16 cellular contexts compared by ENCODE assay signal in the genomic region with DNA sequence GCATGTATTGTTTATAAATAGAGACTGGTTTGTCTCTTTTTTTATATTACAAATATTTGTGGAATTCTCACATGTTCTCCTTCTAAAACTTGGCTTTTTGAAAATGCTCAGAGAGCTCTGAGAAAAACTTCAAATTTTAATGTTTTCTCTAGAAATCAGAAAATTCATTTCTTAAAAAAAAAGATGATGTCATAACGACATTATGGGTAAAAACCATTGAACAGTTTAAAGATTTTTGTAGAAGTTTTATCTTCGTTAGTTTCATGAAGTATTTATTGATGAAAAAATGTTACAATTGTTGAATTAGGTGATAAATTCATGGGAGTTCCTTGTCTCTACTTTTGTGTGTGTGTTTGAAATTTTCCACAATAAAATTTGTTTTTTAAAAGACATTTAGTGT.
DNase-seq lines count a peak whose midpoint lies in the region; FAIRE-seq and TF ChIP-seq lines count a peak whose summit lies in the region.
"Had no signal": no experiment of that assay in that cellular context is flagged by ENCODE, and none has a peak within 500 bp of the region (broad histone marks: within the 10 kb centered on the region; RNA-seq: fewer than 3 reads in every experiment).

No MANE protein-coding gene starts in this region.

- no peak for TF ChIP-seq EP300 in H1 (IDR thresholded peaks at IDR 0.05; ENCODE audit: borderline replicate concordance in 1 of 2, low read depth in 2 of 2, low read length in 2 of 2)

- DNase-seq in H9 (no peak), H1 (ENCODE audit: low read depth in 1 of 2, low spot score in 2 of 2) (no peak), colonic mucosa (no peak), AML-193 (lab: John Stamatoyannopoulos, UW) (no peak), ecto neural progenitor cell (ENCODE audit: low spot score) (no peak)
- DNase-seq in activated effector memory CD4-positive, alpha-beta T cell treated with anti-CD3 and anti-CD28 coated beads, Interleukin-2, amount 50 U/mL, for 16 hours = no peak
- DNase-seq: CD8-positive, alpha-beta memory T cell; DND-41; GDM1; IMR-90; KBM-7 had no signal

- peaks cover 67 to 77% of the 10 kb centered on the region in 2 experiments for H3K4me1 Mint-ChIP-seq in H9

- H3K4ac ChIP-seq in H9 (ENCODE audit: low read depth, low read length) (no peak overlapping the region), H1 (replicated peaks; ENCODE audit: insufficient read length, low read depth, low read length) (no peak overlapping the region)

- no peak overlapping the region for H3K23ac ChIP-seq in H9 (ENCODE audit: insufficient read length, low read depth, low read length)
- no peak overlapping the region for H3K23ac ChIP-seq in H1 (ENCODE audit: insufficient read length)

- intact Hi-C loops in colonic mucosa (cut with DNase I) = no loop called here

- H3K27ac Mint-ChIP-seq in H9 = peak overlapping the region; percentile 53 to 92 (median 85); a peak in 4 of 7 replicates
- H3K27ac Mint-ChIP-seq: CD8-positive, alpha-beta memory T cell had no signal

- no peaks in the 10 kb centered on the region for H4K20me1 ChIP-seq in H9 (ENCODE audit: control insufficient read depth, insufficient read depth, insufficient read length)
- H4K20me1 ChIP-seq in H1 (replicated peaks in 1 of 2; ENCODE audit: control insufficient read depth in 1 of 2, insufficient read depth in 2 of 2, low read length in 2 of 2) = no peaks in the 10 kb centered on the region
- H4K20me1 ChIP-seq: BLaER1 had no signal

- H3K23me2 ChIP-seq in H9 (ENCODE audit: insufficient read length, low read depth, low read length, poor library complexity, severe bottlenecking) = no peaks in the 10 kb centered on the region
- no peaks in the 10 kb centered on the region; the same call in 1 of the 2 replicates for H3K23me2 ChIP-seq in H1 (ENCODE audit: low read depth, low read length)

- H2BK15ac ChIP-seq in H9 (ENCODE audit: low read depth, low read length) = no peak overlapping the region
- H2BK15ac ChIP-seq in H1 (ENCODE audit: low read length) = no peak overlapping the region

- no peak overlapping the region for H3K9ac ChIP-seq in H9 (ENCODE audit: extremely low read depth, insufficient read length, low read length)
- no peak overlapping the region for H3K9ac ChIP-seq in HUES6 (ENCODE audit: low read length)
- no peak overlapping the region for H3K9ac ChIP-seq in H1 (replicated peaks in 1 of 4; ENCODE audit: extremely low read depth in 1 of 4, low read depth in 3 of 4, low read length in 3 of 4)
- H3K9ac ChIP-seq in colonic mucosa (ENCODE audit: low read depth in 2 of 2, low read length in 2 of 2) = no peak overlapping the region
- H3K9ac ChIP-seq: BLaER1 had no signal

- H3K27ac ChIP-seq in H9 (ENCODE audit: insufficient read length, low read depth, low read length) (no peak overlapping the region), HUES6 (ENCODE audit: low read depth, low read length) (peak overlapping the region; percentile 89), H1 (ENCODE audit: low read depth, low read length) (no peak overlapping the region), colonic mucosa (no peak overlapping the region)
- H3K27ac ChIP-seq: BLaER1 had no signal

- WGBS in H9 (ENCODE audit: extremely low coverage, insufficient read length, low lambda C conversion rate) = no CpG with 5 or more reads among the region's 2 CpGs
- WGBS in H1 (ENCODE audit: extremely low coverage in 1 of 2, insufficient coverage in 1 of 2, insufficient read length in 1 of 2, insufficient replicate concordance in 2 of 2, low coverage in 1 of 2, low lambda C conversion rate in 2 of 2, missing lambda C conversion rate in 1 of 2), 2 experiments = 10% methylated on average over 2 of the region's 2 CpGs; no CpG with 5 or more reads in 1 of the 2 experiments

- no peak overlapping the region for H2BK5ac ChIP-seq in H9 (ENCODE audit: insufficient read length, low read length)
- no peak overlapping the region for H2BK5ac ChIP-seq in H1 (ENCODE audit: low read depth, low read length)

- TF ChIP-seq CTCF in H9 (conservative IDR thresholded peaks at IDR 0.05) (no peak), H1 (IDR thresholded peaks at IDR 0.05; ENCODE audit: control extremely low read depth in 1 of 3, insufficient read depth in 1 of 3, low read depth in 1 of 3, low read length in 3 of 3) (no peak), colonic mucosa (IDR thresholded peaks at IDR 0.05) (no peak)

- POLR2A ChIA-PET in H1 (lab: Charles Lee; ENCODE audit: partially characterized antibody) = no interaction called here

- H3K36me3 Mint-ChIP-seq in H9 (ENCODE audit: insufficient read depth in 1 of 3, low read depth in 3 of 3) = peaks cover 2 to 3% (median 2%) of the 10 kb centered on the region in 3 experiments; a peak in 6 of 7 replicates

- no peaks in the 10 kb centered on the region for H3K79me2 ChIP-seq in H9 (ENCODE audit: insufficient read depth, low read length)
- no peaks in the 10 kb centered on the region for H3K79me2 ChIP-seq in H1 (ENCODE audit: control insufficient read depth in 1 of 2, insufficient read depth in 2 of 2, low read length in 2 of 2)

- H4K91ac ChIP-seq in H9 (ENCODE audit: insufficient read length, low read depth, low read length) (no peak overlapping the region), H1 (replicated peaks; ENCODE audit: insufficient read length, low read length) (no peak overlapping the region)

- CTCF ChIA-PET in H1 (lab: Charles Lee; ENCODE audit: partially characterized antibody) = no interaction called here

- H4K5ac ChIP-seq in H9 (ENCODE audit: insufficient read length, low read depth, low read length) (no peak overlapping the region), H1 (ENCODE audit: insufficient read length, low read depth, low read length) (peak overlapping the region; percentile 77)

- H3K18ac ChIP-seq in H9 (ENCODE audit: insufficient read length, low read depth, low read length) (no peak overlapping the region), H1 (ENCODE audit: extremely low read depth, low read length) (no peak overlapping the region)

- H2BK20ac ChIP-seq in H9 (ENCODE audit: low read depth, low read length, poor library complexity, severe bottlenecking) = no peak overlapping the region
- no peak overlapping the region for H2BK20ac ChIP-seq in H1 (ENCODE audit: low read length)

- H3K9me3 Mint-ChIP-seq in H9 = no peaks in the 10 kb centered on the region
- H3K9me3 Mint-ChIP-seq: CD8-positive, alpha-beta memory T cell had no signal

- H3K9me3 ChIP-seq in H9 (ENCODE audit: control insufficient read depth, low read depth, low read length) = no peaks in the 10 kb centered on the region
- no peaks in the 10 kb centered on the region for H3K9me3 ChIP-seq in HUES6 (ENCODE audit: control insufficient read depth, insufficient read depth, low read depth, low read length)
- H3K9me3 ChIP-seq in H1 (ENCODE audit: insufficient read depth in 2 of 2, low read depth in 1 of 2, low read length in 1 of 2) = no peaks in the 10 kb centered on the region
- H3K9me3 ChIP-seq in colonic mucosa = no peaks in the 10 kb centered on the region
- H3K9me3 ChIP-seq: BLaER1, Caco-2 had no signal

- H3K79me1 ChIP-seq in H9 (ENCODE audit: insufficient read depth, low read depth, low read length, poor library complexity, severe bottlenecking) = no peaks in the 10 kb centered on the region
- no peaks in the 10 kb centered on the region for H3K79me1 ChIP-seq in H1 (ENCODE audit: low read depth, low read length)

- H3K4me2 ChIP-seq in H9 (ENCODE audit: insufficient read depth, insufficient read length, low read length) (no peak overlapping the region), H1 (ENCODE audit: insufficient read depth in 1 of 2, low read depth in 2 of 2, low read length in 2 of 2) (peak overlapping the region in 1 of 2 experiments; percentile 67; a peak in 1 of 4 replicates)
- H3K4me2 ChIP-seq: BLaER1 had no signal

- H2BK12ac ChIP-seq in H9 (ENCODE audit: insufficient read length, low read depth, low read length) (no peak overlapping the region), H1 (ENCODE audit: low read depth, low read length) (no peak overlapping the region)

- no peaks in the 10 kb centered on the region for H3K36me3 ChIP-seq in HUES6 (ENCODE audit: control insufficient read depth, insufficient read depth, low read length)
- peaks cover 0 to 2% (median 0%) of the 10 kb centered on the region in 4 experiments; a peak in 1 of 8 replicates for H3K36me3 ChIP-seq in H1 (ENCODE audit: control insufficient read depth in 2 of 4, insufficient read depth in 4 of 4, low read length in 3 of 4)
- no peaks in the 10 kb centered on the region for H3K36me3 ChIP-seq in colonic mucosa

- no peak overlapping the region for H4K8ac ChIP-seq in H9 (replicated peaks; ENCODE audit: insufficient read length, low read depth, low read length)
- no peak overlapping the region for H4K8ac ChIP-seq in H1 (ENCODE audit: extremely low read depth, insufficient read depth, low read length)

- no peaks in the 10 kb centered on the region for H3K27me3 Mint-ChIP-seq in H9 (ENCODE audit: low read depth)

- no peak overlapping the region for H3T11ph ChIP-seq in H9 (ENCODE audit: low read length)

- H3K56ac ChIP-seq in H9 (ENCODE audit: insufficient read length, low read depth, low read length) = no peak overlapping the region
- H3K56ac ChIP-seq in H1 (replicated peaks; ENCODE audit: insufficient read length, low read depth, low read length) = no peak overlapping the region

- TF ChIP-seq RAD21 in H1 (IDR thresholded peaks at IDR 0.05 in 1 of 2, conservative IDR thresholded peaks at IDR 0.05 in 1 of 2; ENCODE audit: low read depth in 2 of 2, low read length in 2 of 2) = no peak

- H2AFZ ChIP-seq in H9 (ENCODE audit: low read length) = no peak overlapping the region
- no peak overlapping the region for H2AFZ ChIP-seq in H1 (ENCODE audit: low read length)

- no peaks in the 10 kb centered on the region for H3K27me3 ChIP-seq in H9 (ENCODE audit: insufficient read depth, low read length)
- H3K27me3 ChIP-seq in HUES6 (ENCODE audit: control insufficient read depth, insufficient read depth, low read length) = no peaks in the 10 kb centered on the region
- H3K27me3 ChIP-seq in H1 (replicated peaks in 1 of 4; ENCODE audit: control insufficient read depth in 3 of 4, extremely low read depth in 1 of 4, insufficient read depth in 3 of 4, low read length in 3 of 4) = no peaks in the 10 kb centered on the region
- H3K27me3 ChIP-seq in colonic mucosa = no peaks in the 10 kb centered on the region
- H3K27me3 ChIP-seq: BLaER1 had no signal

- H3K4me1 ChIP-seq in H9 (ENCODE audit: insufficient read depth, low read length) (no peaks in the 10 kb centered on the region; the same call in 1 of the 2 replicates), HUES6 (ENCODE audit: control insufficient read depth, insufficient read depth, low read length) (peaks cover 67% of the 10 kb centered on the region), H1 (replicated peaks in 1 of 4; ENCODE audit: control insufficient read depth in 3 of 4, insufficient read depth in 4 of 4, low read length in 3 of 4) (peaks cover 0 to 38% (median 4%) of the 10 kb centered on the region in 4 experiments; a peak in 3 of 7 replicates), colonic mucosa (no peaks in the 10 kb centered on the region)

- no peak for TF ChIP-seq POLR2A in H1 (IDR thresholded peaks at IDR 0.05; ENCODE audit: control extremely low read depth in 1 of 2, low read depth in 2 of 2, low read length in 2 of 2)

- FAIRE-seq in H1 (lab: Jason Lieb, UNC) (no peak), islet of Langerhans (lab: Jason Lieb, UNC) (peak; percentile 41)
- FAIRE-seq: GM12892 had no signal

- no peak overlapping the region for H2BK120ac ChIP-seq in H9 (ENCODE audit: low read depth, low read length, poor library complexity, severe bottlenecking)
- H2BK120ac ChIP-seq in H1 (replicated peaks; ENCODE audit: low read depth, low read length) = no peak overlapping the region

- no peak overlapping the region for H3K4me3 Mint-ChIP-seq in H9
- H3K4me3 Mint-ChIP-seq: CD8-positive, alpha-beta memory T cell had no signal

- H3K4me3 ChIP-seq in HUES6 (ENCODE audit: low read depth, low read length) = no peak overlapping the region
- no peak overlapping the region; a peak in 1 of 8 replicates for H3K4me3 ChIP-seq in H1 (ENCODE audit: extremely low read depth in 1 of 4, insufficient read depth in 2 of 4, low read depth in 3 of 4, low read length in 4 of 4)
- H3K4me3 ChIP-seq in colonic mucosa = no peak overlapping the region
- H3K4me3 ChIP-seq: BLaER1 had no signal

- H2AK5ac ChIP-seq in H9 (ENCODE audit: insufficient read length, low read length) (no peak overlapping the region), H1 (ENCODE audit: low read depth, low read length) (no peak overlapping the region)

- H3K14ac ChIP-seq in H9 (ENCODE audit: insufficient read depth, low read length) (no peak overlapping the region), H1 (ENCODE audit: insufficient read length) (no peak overlapping the region)
